11 cellular contexts compared by ENCODE assay signal in the genomic region with DNA sequence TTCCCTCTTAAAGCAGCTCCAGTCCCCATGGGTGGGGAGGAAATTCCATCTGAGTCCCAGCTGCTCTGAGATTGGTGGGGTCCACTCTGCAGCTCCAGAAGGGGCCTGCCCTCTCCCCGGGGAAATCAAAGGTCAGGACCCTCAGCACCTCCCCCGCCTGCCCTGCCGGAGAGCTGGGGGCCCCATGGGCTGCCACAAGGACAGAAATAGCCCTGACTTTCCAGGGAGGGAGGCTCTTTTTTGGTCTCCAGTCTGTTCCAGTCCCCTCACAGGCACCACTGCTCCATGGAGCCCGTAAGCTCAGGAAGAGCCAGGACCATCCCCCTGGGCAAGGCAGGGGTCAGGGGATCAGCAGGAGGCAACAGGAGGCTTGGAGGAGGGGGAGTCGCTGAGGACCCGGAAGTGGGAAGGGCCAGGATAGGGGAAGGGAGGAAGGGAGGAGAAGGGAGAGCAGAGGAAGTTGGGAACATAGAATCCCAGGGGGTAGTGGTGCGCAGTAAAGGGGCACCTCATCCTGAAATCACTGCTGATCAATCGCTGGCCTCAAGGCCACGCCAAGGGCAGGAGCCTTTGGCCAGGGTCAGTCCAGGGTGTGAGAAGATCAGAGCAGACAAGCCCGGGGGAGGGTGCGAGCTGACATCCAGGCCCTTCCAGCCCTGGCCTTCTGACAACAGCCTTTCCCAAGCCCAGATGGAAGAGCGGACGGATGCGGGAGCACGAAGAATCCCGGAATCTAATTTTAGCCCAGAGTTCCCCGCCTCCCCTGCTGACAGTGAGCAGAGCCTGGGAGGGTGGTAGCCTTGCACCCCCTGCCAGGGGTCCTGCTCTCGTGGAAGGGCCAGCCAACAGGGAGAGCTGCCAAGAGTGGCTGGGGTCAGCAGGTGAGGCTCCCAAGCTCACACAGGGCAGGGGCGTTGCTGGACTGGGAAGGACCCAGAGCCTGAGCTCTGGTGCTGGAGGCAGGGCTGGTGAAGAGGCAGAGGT. TPM values are rescaled to one million over a fixed set of nuclear protein-coding genes. Genes with fewer than 3 reads are reported as not detected.
DNase-seq lines count a peak whose midpoint lies in the region; ATAC-seq and TF ChIP-seq lines count a peak whose summit lies in the region.
"Had no signal": no experiment of that assay in that cellular context is flagged by ENCODE, and none has a peak within 500 bp of the region (broad histone marks: within the 10 kb centered on the region; RNA-seq: fewer than 3 reads in every experiment).

No MANE protein-coding gene starts in this region.

- H3K4ac ChIP-seq in trophoblast cell (ENCODE audit: low read depth, low read length), result no peak overlapping the region

- H4K12ac ChIP-seq in trophoblast cell (ENCODE audit: low read depth, low read length), result peak overlapping the region; percentile 48

- H2BK5ac ChIP-seq in trophoblast cell (ENCODE audit: low read depth, low read length, poor library complexity), result no peak overlapping the region

- no peak overlapping the region for H3K4me2 ChIP-seq in trophoblast cell (ENCODE audit: low read length)

- peaks cover 2% of the 10 kb centered on the region for H3K36me3 Mint-ChIP-seq in activated B cell treated with CpG ODN at 0.5 μM for 24 hours (ENCODE audit: low read depth)

- H3K27ac ChIP-seq in right atrium auricular region, result peak overlapping the region; percentile 46 to 65
- no peak overlapping the region for H3K27ac ChIP-seq in trophoblast cell (ENCODE audit: low read depth, low read length)
- H3K27ac ChIP-seq in brain microvascular endothelial cell, result no peak overlapping the region
- H3K27ac ChIP-seq: transverse colon had no signal

- H3K27me3 Mint-ChIP-seq in activated B cell treated with CpG ODN at 0.5 μM for 24 hours, result peaks cover 3% of the 10 kb centered on the region
- H3K27me3 Mint-ChIP-seq: activated CD4-positive, alpha-beta memory T cell treated with anti-CD3 and anti-CD28 coated beads for 36 hours had no signal

- no peak overlapping the region for H2AK5ac ChIP-seq in trophoblast cell (ENCODE audit: low read length)

- H3K4me3 ChIP-seq in right atrium auricular region (peak overlapping the region in 1 of 2 donors; percentile 24), trophoblast cell (ENCODE audit: low read depth, low read length) (no peak overlapping the region), brain microvascular endothelial cell (ENCODE audit: low read depth, low read length) (no peak overlapping the region)
- H3K4me3 ChIP-seq: transverse colon had no signal

- H3K27me3 ChIP-seq in right atrium auricular region (no peaks in the 10 kb centered on the region), trophoblast cell (ENCODE audit: insufficient read depth, low read length) (no peaks in the 10 kb centered on the region), brain microvascular endothelial cell (replicated peaks) (no peaks in the 10 kb centered on the region)
- H3K27me3 ChIP-seq: transverse colon had no signal

- peaks cover 9% of the 10 kb centered on the region for H3K9me3 Mint-ChIP-seq in activated B cell treated with CpG ODN at 0.5 μM for 24 hours

- TF ChIP-seq CTCF in activated B cell treated with CpG ODN at 0.5 μM for 24 hours (IDR thresholded peaks at IDR 0.05), result no peak
- no peak for TF ChIP-seq CTCF in right atrium auricular region (IDR thresholded peaks at IDR 0.05)
- TF ChIP-seq CTCF in brain microvascular endothelial cell (IDR thresholded peaks at IDR 0.05; ENCODE audit: low read depth, low read length, missing control alignments), result no peak

- peak overlapping the region; percentile 59 for H3K14ac ChIP-seq in trophoblast cell (ENCODE audit: low read length)

- no peak overlapping the region for H3K23ac ChIP-seq in trophoblast cell (ENCODE audit: low read length)

- no peak overlapping the region for H3K9ac ChIP-seq in trophoblast cell (ENCODE audit: low read length)

- POLR2A ChIA-PET in activated B cell treated with CpG ODN at 0.5 μM for 24 hours (lab: Charles Lee), result no interaction called here

- no peak overlapping the region for H3K27ac Mint-ChIP-seq in activated B cell treated with CpG ODN at 0.5 μM for 24 hours
- H3K27ac Mint-ChIP-seq: activated CD4-positive, alpha-beta memory T cell treated with anti-CD3 and anti-CD28 coated beads for 36 hours had no signal

- ATAC-seq in activated B cell treated with CpG ODN at 0.5 μM for 24 hours (ENCODE audit: low read depth) (no peak), HG02798 (IDR thresholded peaks at IDR 0.05; ENCODE audit: poor library complexity, unreplicated experiment) (no peak)

- CTCF ChIA-PET in activated B cell treated with CpG ODN at 0.5 μM for 24 hours (lab: Charles Lee), result interaction anchor here (0.8 kb wide), 1 partner anchor 8 kb away, joined by 3 read pairs; no protein-coding TSS in a partner anchor

- no peaks in the 10 kb centered on the region for H3K4me1 Mint-ChIP-seq in activated B cell treated with CpG ODN at 0.5 μM for 24 hours

- H2AFZ ChIP-seq in trophoblast cell (ENCODE audit: insufficient read depth, low read length, poor library complexity), result peak overlapping the region; percentile 73

- H2BK120ac ChIP-seq in trophoblast cell (ENCODE audit: insufficient read depth, low read length, poor library complexity), result no peak overlapping the region

- no peak overlapping the region for H3K4me3 Mint-ChIP-seq in activated B cell treated with CpG ODN at 0.5 μM for 24 hours
- H3K4me3 Mint-ChIP-seq: activated CD4-positive, alpha-beta memory T cell treated with anti-CD3 and anti-CD28 coated beads for 36 hours had no signal

- in situ Hi-C loops in brain microvascular endothelial cell (cut with HindIII; ENCODE audit: low pct_ligation_motif_present, low sequenced_read_pairs), result no loop called here

- peaks cover 0 to 11% of the 10 kb centered on the region in 2 donors for H3K9me3 ChIP-seq in right atrium auricular region
- peaks cover 9% of the 10 kb centered on the region for H3K9me3 ChIP-seq in trophoblast cell (ENCODE audit: insufficient read depth, low read depth, low read length)

- H3K4me1 ChIP-seq in right atrium auricular region (peaks cover 0 to 40% of the 10 kb centered on the region in 2 donors), trophoblast cell (ENCODE audit: control insufficient read depth in 1 of 2, insufficient read depth in 2 of 2, low read length in 2 of 2) (peaks cover 8 to 9% of the 10 kb centered on the region in 2 experiments)

- intact Hi-C loops in activated B cell treated with CpG ODN at 0.5 μM for 24 hours (cut with micrococcal nuclease), result no loop called here

- no peak overlapping the region for H3K18ac ChIP-seq in trophoblast cell (ENCODE audit: low read length)

- H3K36me3 ChIP-seq in right atrium auricular region (no peaks in the 10 kb centered on the region), trophoblast cell (ENCODE audit: control insufficient read depth in 1 of 2, insufficient read depth in 2 of 2, low read length in 2 of 2) (no peaks in the 10 kb centered on the region), brain microvascular endothelial cell (replicated peaks) (no peaks in the 10 kb centered on the region)
- H3K36me3 ChIP-seq: transverse colon had no signal

- peak overlapping the region; percentile 77 for H4K91ac ChIP-seq in trophoblast cell (ENCODE audit: low read depth, low read length)

- H4K8ac ChIP-seq in trophoblast cell (ENCODE audit: low read depth, low read length), result peak overlapping the region; percentile 64

- no peaks in the 10 kb centered on the region for H3K79me2 ChIP-seq in trophoblast cell (ENCODE audit: control insufficient read depth, insufficient read depth, low read length, poor library complexity)

- no CpG with 5 or more reads among the region's 19 CpGs for WGBS in trophoblast cell (ENCODE audit: extremely low coverage, insufficient coverage, insufficient read length)

- no peak overlapping the region for H2BK12ac ChIP-seq in trophoblast cell (ENCODE audit: low read length)

- DNase-seq in GM03348 (ENCODE audit: low spot score) (peak; percentile 44), activated B cell treated with CpG ODN at 0.5 μM for 24 hours (peak; percentile 5), right atrium auricular region (ENCODE audit: low spot score) (no peak), trophoblast cell (no peak), Kasumi-1 (lab: John Stamatoyannopoulos, UW) (no peak), islet precursor cell (no peak), brain microvascular endothelial cell (no peak)
- DNase-seq: activated CD4-positive, alpha-beta memory T cell treated with anti-CD3 and anti-CD28 coated beads for 36 hours; NCI-H1417; transverse colon had no signal

- H3K79me1 ChIP-seq in trophoblast cell (ENCODE audit: low read length), result peaks cover 5% of the 10 kb centered on the region

RNA-seq across cellular contexts. Expression of a gene that starts 7.5 kb away (rescaled TPM):
- 0.11 and 0.37 TPM in 2 replicates for total RNA-seq in activated B cell treated with CpG ODN at 0.5 μM for 24 hours
- total RNA-seq in right atrium auricular region, result 1 to 10 TPM in 1 of 2 donors, under 1 TPM in 1; 0.47 to 1.4 TPM
- 3.6 and 3.8 TPM in 2 replicates for polyA plus RNA-seq in trophoblast cell (2013)

RNA-seq across cellular contexts. Expression of a gene that starts 29.4 kb away (rescaled TPM):
- total RNA-seq in activated B cell treated with CpG ODN at 0.5 μM for 24 hours, result 1.0 and 1.6 TPM in 2 replicates
- not detected for total RNA-seq in right atrium auricular region
- polyA plus RNA-seq in trophoblast cell (2013), result 0.07 TPM in 1 of 2 replicates, not detected in the other

RNA-seq across cellular contexts. Expression of a gene that starts 36.4 kb away (rescaled TPM):
- total RNA-seq in activated B cell treated with CpG ODN at 0.5 μM for 24 hours (118 and 122 TPM in 2 replicates), right atrium auricular region (1 to 10 TPM; 4.0 to 9.0 TPM)
- 4.0 and 4.5 TPM in 2 replicates for polyA plus RNA-seq in trophoblast cell (2013)

Comparison
In these comparisons a context has a peak if more than half of its experiments do, and no peak if none do; other contexts are left out.
1. DNase-seq: peak in GM03348 (single experiment) and activated B cell treated with CpG ODN at 0.5 μM for 24 hours (single experiment); none in right atrium auricular region (single experiment), trophoblast cell (0 of 2), Kasumi-1 (0 of 2), islet precursor cell (single experiment) and brain microvascular endothelial cell (single experiment).
2. H3K27ac ChIP-seq: peak in right atrium auricular region (2 of 2); none in trophoblast cell (single experiment) and brain microvascular endothelial cell (single experiment).
3. RNA of a gene that starts 36.4 kb away (total RNA-seq): 118 to 122 TPM in activated B cell treated with CpG ODN at 0.5 μM for 24 hours; 4.0 to 9.0 TPM in right atrium auricular region; every median in the first group is over 10 times any median in the second.